ENCODE assay signal across 19 cellular contexts in genomic region chr2:20588918-20589871, GRCh38.
DNase-seq lines count a peak whose midpoint lies in the region; FAIRE-seq and TF ChIP-seq lines count a peak whose summit lies in the region.
"Had no signal": no experiment of that assay in that cellular context is flagged by ENCODE, and none has a peak within 500 bp of the region (broad histone marks: within the 10 kb centered on the region; RNA-seq: fewer than 3 reads in every experiment).

No MANE protein-coding gene starts in this region.

- no peaks in the 10 kb centered on the region for H3K79me2 ChIP-seq in H1 (ENCODE audit: control insufficient read depth in 1 of 2, insufficient read depth in 2 of 2, low read length in 2 of 2)
- H3K79me2 ChIP-seq in mammary epithelial cell (ENCODE audit: insufficient read depth, low read length), result no peaks in the 10 kb centered on the region

- H3K4me3 Mint-ChIP-seq in activated CD4-positive, alpha-beta T cell treated with anti-CD3 and anti-CD28 coated beads, Interleukin-2, amount 10 ng/mL, durations not matched to agents 7 days and 5 days, result no peak overlapping the region
- H3K4me3 Mint-ChIP-seq: activated T-cell treated with anti-CD3 and anti-CD28 coated beads, Interleukin-2, amount 50 U/mL, for 4 hours; H9; naive thymus-derived CD8-positive, alpha-beta T cell had no signal

- H2BK20ac ChIP-seq in H1 (ENCODE audit: low read length), result 0 out of 2 replicates have a peak overlapping the region, but pooled peaks have one; percentile 21

- in situ Hi-C loops in mammary epithelial cell (cut with MboI; ENCODE audit: low sequenced_read_pairs in 2 of 2), result no loop called here

- no peak overlapping the region for H3K56ac ChIP-seq in H1 (replicated peaks; ENCODE audit: insufficient read length, low read depth, low read length)

- H3K27me3 Mint-ChIP-seq in activated CD4-positive, alpha-beta T cell treated with anti-CD3 and anti-CD28 coated beads, Interleukin-2, amount 10 ng/mL, durations not matched to agents 7 days and 5 days, result no peaks in the 10 kb centered on the region

- no peaks in the 10 kb centered on the region for H3K36me3 Mint-ChIP-seq in activated CD4-positive, alpha-beta T cell treated with anti-CD3 and anti-CD28 coated beads, Interleukin-2, amount 10 ng/mL, durations not matched to agents 7 days and 5 days (ENCODE audit: low read depth)
- H3K36me3 Mint-ChIP-seq: naive thymus-derived CD8-positive, alpha-beta T cell had no signal

- POLR2A ChIA-PET in H1 (lab: Charles Lee; ENCODE audit: partially characterized antibody), result interaction anchor here (1.2 to 3.5 kb wide), 2 partner anchors 10 to 142 kb away, joined by 3 to 14 read pairs; partner anchors contain the start of gene RHOB
- POLR2A ChIA-PET in activated CD4-positive, alpha-beta T cell treated with anti-CD3 and anti-CD28 coated beads, Interleukin-2, amount 10 ng/mL, durations not matched to agents 7 days and 5 days (lab: Charles Lee), result no interaction called here

- FAIRE-seq in H1 (lab: Jason Lieb, UNC), result no peak

- peak overlapping the region; percentile 40; the same call in 1 of the 2 replicates for H2BK15ac ChIP-seq in H1 (ENCODE audit: low read length)

- no peak overlapping the region for H4K91ac ChIP-seq in H1 (replicated peaks; ENCODE audit: insufficient read length, low read length)

- H3K27ac Mint-ChIP-seq in activated CD4-positive, alpha-beta T cell treated with anti-CD3 and anti-CD28 coated beads, Interleukin-2, amount 10 ng/mL, durations not matched to agents 7 days and 5 days, result no peak overlapping the region
- H3K27ac Mint-ChIP-seq: naive thymus-derived CD8-positive, alpha-beta T cell; progenitor cell of endocrine pancreas had no signal

- H2AFZ ChIP-seq in H1 (ENCODE audit: low read length), result no peak overlapping the region
- no peak overlapping the region for H2AFZ ChIP-seq in mammary epithelial cell (ENCODE audit: low read depth, low read length)

- H3K4me3 ChIP-seq in right atrium auricular region (no peak overlapping the region), H1 (ENCODE audit: extremely low read depth in 1 of 4, insufficient read depth in 2 of 4, low read depth in 3 of 4, low read length in 4 of 4) (no peak overlapping the region), ovary (no peak overlapping the region), mammary epithelial cell (replicated peaks in 1 of 3; ENCODE audit: insufficient read depth in 1 of 3, low read depth in 2 of 3, low read length in 3 of 3) (no peak overlapping the region)
- H3K4me3 ChIP-seq: breast epithelium, thyroid gland had no signal

- no peaks in the 10 kb centered on the region for H4K20me1 ChIP-seq in H1 (replicated peaks in 1 of 2; ENCODE audit: control insufficient read depth in 1 of 2, insufficient read depth in 2 of 2, low read length in 2 of 2)
- H4K20me1 ChIP-seq in mammary epithelial cell (ENCODE audit: insufficient read depth, low read length), result no peaks in the 10 kb centered on the region

- intact Hi-C loops in cardiac septum (cut with DNase I) (no loop called here), ovary (cut with DNase I) (no loop called here), mammary epithelial cell (cut with micrococcal nuclease) (no loop called here)

- H3K14ac ChIP-seq in H1 (ENCODE audit: insufficient read length), result no peak overlapping the region

- no TSS peak for BruUV-seq in mammary epithelial cell (replicated peaks; lab: Mats Ljungman, UMichigan)

- H3K18ac ChIP-seq in H1 (ENCODE audit: extremely low read depth, low read length), result no peak overlapping the region

- H4K8ac ChIP-seq in H1 (ENCODE audit: extremely low read depth, insufficient read depth, low read length), result no peak overlapping the region

- no peaks in the 10 kb centered on the region for H3K9me3 Mint-ChIP-seq in activated CD4-positive, alpha-beta T cell treated with anti-CD3 and anti-CD28 coated beads, Interleukin-2, amount 10 ng/mL, durations not matched to agents 7 days and 5 days
- H3K9me3 Mint-ChIP-seq: activated T-cell treated with anti-CD3 and anti-CD28 coated beads, Interleukin-2, amount 50 U/mL, for 4 hours; H9; naive thymus-derived CD8-positive, alpha-beta T cell had no signal

- 82% methylated on average over 10 of the region's 11 CpGs; no CpG with 5 or more reads in 1 of the 2 experiments for WGBS in H1 (ENCODE audit: extremely low coverage in 1 of 2, insufficient coverage in 1 of 2, insufficient read length in 1 of 2, insufficient replicate concordance in 2 of 2, low coverage in 1 of 2, low lambda C conversion rate in 2 of 2, missing lambda C conversion rate in 1 of 2), 2 experiments
- WGBS in ovary, 3 donors, result 78 to 89% (median 80%) methylated on average over 11 of the region's 11 CpGs
- WGBS in mammary epithelial cell (ENCODE audit: low coverage, missing lambda C conversion rate), result 82% methylated on average over 11 of the region's 11 CpGs

- no peak overlapping the region for H3K27ac ChIP-seq in right atrium auricular region
- H3K27ac ChIP-seq in H1 (ENCODE audit: low read depth, low read length), result no peak overlapping the region
- H3K27ac ChIP-seq in ovary, result no peak overlapping the region
- H3K27ac ChIP-seq in mammary epithelial cell (ENCODE audit: insufficient read depth, low read depth, low read length), result no peak overlapping the region
- H3K27ac ChIP-seq: breast epithelium had no signal

- H3K9ac ChIP-seq in H1 (replicated peaks in 1 of 4; ENCODE audit: extremely low read depth in 1 of 4, low read depth in 3 of 4, low read length in 3 of 4), result no peak overlapping the region
- no peak overlapping the region for H3K9ac ChIP-seq in mammary epithelial cell (ENCODE audit: insufficient read depth, low read length)

- H3K4me1 ChIP-seq in right atrium auricular region (peaks cover 3 to 69% of the 10 kb centered on the region in 2 donors), H1 (replicated peaks in 1 of 4; ENCODE audit: control insufficient read depth in 3 of 4, insufficient read depth in 4 of 4, low read length in 3 of 4) (peaks cover 6 to 12% (median 8%) of the 10 kb centered on the region in 4 experiments), ovary (ENCODE audit: insufficient read depth) (peaks cover 39% of the 10 kb centered on the region), mammary epithelial cell (ENCODE audit: insufficient read depth, low read length) (peaks cover 36% of the 10 kb centered on the region)

- TF ChIP-seq POLR2A in H1 (IDR thresholded peaks at IDR 0.05; ENCODE audit: control extremely low read depth in 1 of 2, low read depth in 2 of 2, low read length in 2 of 2) (no peak), ovary (IDR thresholded peaks at IDR 0.05) (no peak)

- no peak for TF ChIP-seq RAD21 in H1 (IDR thresholded peaks at IDR 0.05 in 1 of 2, conservative IDR thresholded peaks at IDR 0.05 in 1 of 2; ENCODE audit: low read depth in 2 of 2, low read length in 2 of 2)

- TF ChIP-seq CTCF in right atrium auricular region (IDR thresholded peaks at IDR 0.05), result no peak
- TF ChIP-seq CTCF in H1 (IDR thresholded peaks at IDR 0.05; ENCODE audit: control extremely low read depth in 1 of 3, insufficient read depth in 1 of 3, low read depth in 1 of 3, low read length in 3 of 3), result no peak
- TF ChIP-seq CTCF in ovary (IDR thresholded peaks at IDR 0.05), result no peak
- no peak for TF ChIP-seq CTCF in mammary epithelial cell (conservative IDR thresholded peaks at IDR 0.05 in 1 of 2, IDR thresholded peaks at IDR 0.05 in 1 of 2; ENCODE audit: extremely low read depth in 1 of 2, insufficient read depth in 1 of 2, low read depth in 1 of 2, low read length in 2 of 2)

- H2BK12ac ChIP-seq in H1 (ENCODE audit: low read depth, low read length), result no peak overlapping the region; the same call in 1 of the 2 replicates

- H2BK120ac ChIP-seq in H1 (replicated peaks; ENCODE audit: low read depth, low read length), result no peak overlapping the region

- H4K5ac ChIP-seq in H1 (ENCODE audit: insufficient read length, low read depth, low read length), result no peak overlapping the region

- H2BK5ac ChIP-seq in H1 (ENCODE audit: low read depth, low read length), result no peak overlapping the region

- no peaks in the 10 kb centered on the region for H3K4me1 Mint-ChIP-seq in activated CD4-positive, alpha-beta T cell treated with anti-CD3 and anti-CD28 coated beads, Interleukin-2, amount 10 ng/mL, durations not matched to agents 7 days and 5 days

- no peak overlapping the region for H3K4me2 ChIP-seq in H1 (ENCODE audit: insufficient read depth in 1 of 2, low read depth in 2 of 2, low read length in 2 of 2)
- no peak overlapping the region for H3K4me2 ChIP-seq in mammary epithelial cell (ENCODE audit: insufficient read depth, low read depth, low read length)

- TF ChIP-seq EP300 in H1 (IDR thresholded peaks at IDR 0.05; ENCODE audit: borderline replicate concordance in 1 of 2, low read depth in 2 of 2, low read length in 2 of 2), result no peak
- TF ChIP-seq EP300 in ovary (IDR thresholded peaks at IDR 0.05), result no peak

- no peak overlapping the region for H2AK5ac ChIP-seq in H1 (ENCODE audit: low read depth, low read length)

- no peak overlapping the region for H3K4ac ChIP-seq in H1 (replicated peaks; ENCODE audit: insufficient read length, low read depth, low read length)

- peak; percentile 75 for DNase-seq in cardiac septum (ENCODE audit: low spot score)
- DNase-seq in right atrium auricular region (ENCODE audit: low spot score), result no peak
- no peak for DNase-seq in H1 (ENCODE audit: low read depth in 1 of 2, low spot score in 2 of 2)
- peak in 3 of 5 donors; percentile 24 to 25 (median 25) for DNase-seq in ovary
- DNase-seq in activated CD4-positive, alpha-beta T cell treated with anti-CD3 and anti-CD28 coated beads, Interleukin-2, amount 50 U/mL, for 1 hour, result no peak
- DNase-seq in mammary epithelial cell, result no peak
- no peak for DNase-seq in NCI-H1436 treated with DMSO at 0.1 percent for 48 hours (lab: John Stamatoyannopoulos, UW)
- no peak for DNase-seq in activated CD4-positive, alpha-beta T cell treated with anti-CD3 and anti-CD28 coated beads, Interleukin-2, amount 10 ng/mL, durations not matched to agents 7 days and 5 days
- DNase-seq: activated CD4-positive, alpha-beta T cell treated with anti-CD3 and anti-CD28 coated beads, Interleukin-2, amount 50 U/mL, for 4 hours; activated T-cell treated with anti-CD3 and anti-CD28 coated beads, Interleukin-2, amount 50 U/mL, for 4 hours; H9; MM.1S; NCI-H187; NCI-H345; RPMI8226 had no signal

- no peaks in the 10 kb centered on the region for H3K27me3 ChIP-seq in right atrium auricular region
- no peaks in the 10 kb centered on the region for H3K27me3 ChIP-seq in H1 (replicated peaks in 1 of 4; ENCODE audit: control insufficient read depth in 3 of 4, extremely low read depth in 1 of 4, insufficient read depth in 3 of 4, low read length in 3 of 4)
- H3K27me3 ChIP-seq in ovary, result no peaks in the 10 kb centered on the region
- H3K27me3 ChIP-seq in mammary epithelial cell (ENCODE audit: insufficient read depth, low read length), result no peaks in the 10 kb centered on the region
- H3K27me3 ChIP-seq: breast epithelium, thyroid gland had no signal

- H3K23me2 ChIP-seq in H1 (ENCODE audit: low read depth, low read length), result peaks cover 3% of the 10 kb centered on the region; the same call in 1 of the 2 replicates

- CTCF ChIA-PET in H1 (lab: Charles Lee; ENCODE audit: partially characterized antibody) (interaction anchor here (0.7 to 8.7 kb wide), 15 partner anchors 8 to 201 kb away, joined by 3 to 53 read pairs (median 5); no protein-coding TSS in a partner anchor), mammary epithelial cell (lab: Charles Lee; ENCODE audit: low non-redundant PET) (no interaction called here)
- CTCF ChIA-PET in activated CD4-positive, alpha-beta T cell treated with anti-CD3 and anti-CD28 coated beads, Interleukin-2, amount 10 ng/mL, durations not matched to agents 7 days and 5 days (lab: Charles Lee), result interaction anchor here (0.5 to 1.4 kb wide), 5 partner anchors 8 to 72 kb away, joined by 3 to 4 read pairs (median 4); no protein-coding TSS in a partner anchor

- H3K36me3 ChIP-seq in right atrium auricular region, result no peaks in the 10 kb centered on the region
- H3K36me3 ChIP-seq in H1 (ENCODE audit: control insufficient read depth in 2 of 4, insufficient read depth in 4 of 4, low read length in 3 of 4), result no peaks in the 10 kb centered on the region
- H3K36me3 ChIP-seq in ovary, result no peaks in the 10 kb centered on the region
- H3K36me3 ChIP-seq in mammary epithelial cell (ENCODE audit: insufficient read depth, low read length), result no peaks in the 10 kb centered on the region
- H3K36me3 ChIP-seq: breast epithelium, thyroid gland had no signal

- dilution Hi-C loops in mammary epithelial cell (cut with HindIII; ENCODE audit: low sequenced_read_pairs), result loop anchor here (5.0 kb wide), 1 partner anchor 38 kb away; no protein-coding TSS in a partner anchor

- no peaks in the 10 kb centered on the region for H3K79me1 ChIP-seq in H1 (ENCODE audit: low read depth, low read length)

- H3K9me3 ChIP-seq in right atrium auricular region (no peaks in the 10 kb centered on the region), H1 (ENCODE audit: insufficient read depth in 2 of 2, low read depth in 1 of 2, low read length in 1 of 2) (no peaks in the 10 kb centered on the region), ovary (no peaks in the 10 kb centered on the region), mammary epithelial cell (replicated peaks; ENCODE audit: insufficient read depth, low read length) (no peaks in the 10 kb centered on the region)
- H3K9me3 ChIP-seq: breast epithelium, thyroid gland had no signal

- no peak overlapping the region for H3K23ac ChIP-seq in H1 (ENCODE audit: insufficient read length)

Comparison
In these comparisons a context has a peak if more than half of its experiments do, and no peak if none do; other contexts are left out.
1. DNase-seq: peak in cardiac septum (single experiment) and ovary (3 of 5); none in right atrium auricular region (single experiment), H1 (0 of 2), activated CD4-positive, alpha-beta T cell treated with anti-CD3 and anti-CD28 coated beads, Interleukin-2, amount 50 U/mL, for 1 hour (single experiment), mammary epithelial cell (single experiment), NCI-H1436 treated with DMSO at 0.1 percent for 48 hours (single experiment) and activated CD4-positive, alpha-beta T cell treated with anti-CD3 and anti-CD28 coated beads, Interleukin-2, amount 10 ng/mL, durations not matched to agents 7 days and 5 days (single experiment).